19 cellular contexts compared by ENCODE assay signal in the genomic region with DNA sequence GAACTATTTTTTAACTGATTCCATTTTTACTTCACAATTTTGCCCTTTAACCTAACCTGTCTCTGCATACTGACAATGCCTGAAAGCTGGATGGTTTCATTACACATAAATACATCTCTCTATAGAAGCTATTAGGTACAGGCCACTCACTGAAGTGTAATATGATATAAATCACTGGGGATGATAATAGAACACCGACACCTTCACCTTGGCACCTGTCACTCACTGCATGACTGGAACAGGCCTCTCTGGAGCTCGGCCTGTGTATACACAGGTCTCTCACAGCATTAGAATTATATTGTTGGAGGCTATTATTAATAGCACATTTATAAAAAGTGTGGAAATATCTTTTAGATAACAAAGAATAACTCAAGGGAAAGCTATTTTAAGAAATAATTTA.
"Had no signal": no experiment of that assay in that cellular context is flagged by ENCODE, and none has a peak within 500 bp of the region (broad histone marks: within the 10 kb centered on the region; RNA-seq: fewer than 3 reads in every experiment).

No MANE protein-coding gene starts in this region.

- H3K4me1 ChIP-seq: breast epithelium, gastroesophageal sphincter, vagina had no signal

- H3K9me3 ChIP-seq: breast epithelium, gastroesophageal sphincter, mucosa of descending colon, stomach, vagina had no signal

- DNase-seq: activated CD4-positive, alpha-beta T cell treated with anti-CD3 and anti-CD28 coated beads, Interleukin-2, amount 50 U/mL, for 4 hours; activated gamma-delta T cell; activated T-cell treated with anti-CD3 and anti-CD28 coated beads, Interleukin-2, amount 50 U/mL, for 72 hours; cerebellar nuclear complex; effector CD4-positive, alpha-beta T cell; heart right ventricle; mesenchymal stem cell; mucosa of descending colon; naive thymus-derived CD4-positive, alpha-beta T cell; stimulated activated CD4-positive, alpha-beta T cell treated with anti-CD3 and anti-CD28 coated beads, Interleukin-4, amount 100 ng/mL, for 1 hour; stomach; trophoblast cell had no signal

- H3K27me3 Mint-ChIP-seq: activated naive CD4-positive, alpha-beta T cell treated with anti-CD3 and anti-CD28 coated beads, Interleukin-2, amount 50 U/mL, for 24 hours; naive thymus-derived CD4-positive, alpha-beta T cell had no signal

- H3K27ac Mint-ChIP-seq: activated naive CD4-positive, alpha-beta T cell treated with anti-CD3 and anti-CD28 coated beads, Interleukin-2, amount 50 U/mL, for 24 hours; activated T-cell treated with anti-CD3 and anti-CD28 coated beads, Interleukin-2, amount 50 U/mL, for 72 hours; naive thymus-derived CD4-positive, alpha-beta T cell had no signal

- H3K9me3 Mint-ChIP-seq: activated naive CD4-positive, alpha-beta T cell treated with anti-CD3 and anti-CD28 coated beads, Interleukin-2, amount 50 U/mL, for 24 hours; activated T-cell treated with anti-CD3 and anti-CD28 coated beads, Interleukin-2, amount 50 U/mL, for 72 hours had no signal

- H3K4me2 ChIP-seq: smooth muscle cell had no signal

- H3K4me3 ChIP-seq: breast epithelium, gastroesophageal sphincter, heart right ventricle, mucosa of descending colon, smooth muscle cell, stomach, vagina had no signal

- H3K27me3 ChIP-seq: breast epithelium, gastroesophageal sphincter, heart right ventricle, stomach, vagina had no signal

- H3K36me3 ChIP-seq: breast epithelium, vagina had no signal

- ATAC-seq: activated T-cell treated with anti-CD3 and anti-CD28 coated beads, Interleukin-2, amount 50 U/mL, for 72 hours; gastroesophageal sphincter; heart right ventricle; mucosa of descending colon; naive thymus-derived CD4-positive, alpha-beta T cell; sciatic nerve had no signal

- H3K27ac ChIP-seq: breast epithelium, gastroesophageal sphincter, heart right ventricle, stomach, vagina had no signal

- FAIRE-seq: astrocyte had no signal

- H3K4me3 Mint-ChIP-seq: activated naive CD4-positive, alpha-beta T cell treated with anti-CD3 and anti-CD28 coated beads, Interleukin-2, amount 50 U/mL, for 24 hours; activated T-cell treated with anti-CD3 and anti-CD28 coated beads, Interleukin-2, amount 50 U/mL, for 72 hours; naive thymus-derived CD4-positive, alpha-beta T cell had no signal
